ENCODE assay signal across 8 cellular contexts in genomic region chr3:23805881-23806321, GRCh38. TPM values are rescaled to one million over a fixed set of nuclear protein-coding genes. Genes with fewer than 3 reads are reported as not detected.
DNase-seq lines count a peak whose midpoint lies in the region; ATAC-seq and TF ChIP-seq lines count a peak whose summit lies in the region.

Gene UBE2E1 (plus strand): TSS chr3:23805955. CDS start chr3:23807270, 1,315 bp downstream.

- H3K27me3 ChIP-seq in PC-3 (ENCODE audit: low read length), result no peaks in the 10 kb centered on the region
- no peaks in the 10 kb centered on the region for H3K27me3 ChIP-seq in muscle layer of duodenum (ENCODE audit: low read depth, low read length)

- H3K36me3 Mint-ChIP-seq in activated T-cell treated with anti-CD3 and anti-CD28 coated beads, Interleukin-2, amount 50 U/mL, for 4 hours (ENCODE audit: insufficient read depth), result peaks cover 4% of the 10 kb centered on the region

- intact Hi-C loops in PC-3 (cut with micrococcal nuclease), result loop anchor here (5.0 kb wide), 6 partner anchors 61 to 689 kb away; partner anchors contain the start of gene UBE2E2

- peak; percentile 85 for DNase-seq in Ammon's horn (ENCODE audit: low spot score)
- DNase-seq in PC-3, result peak; percentile 61
- DNase-seq in activated T-cell treated with anti-CD3 and anti-CD28 coated beads, Interleukin-2, amount 50 U/mL, for 4 hours, result peak; percentile 63
- peak; percentile 63 for DNase-seq in stimulated activated naive CD4-positive, alpha-beta T cell treated with Interleukin-2 at 50 U/mL for 16 hours (lab: John Stamatoyannopoulos, UW)

- no TSS peak for BruUV-seq in PC-3 (replicated peaks; lab: Mats Ljungman, UMichigan)

- ATAC-seq in GM18907 (IDR thresholded peaks at IDR 0.05; ENCODE audit: unreplicated experiment) (peak; percentile 68), HG03139 (IDR thresholded peaks at IDR 0.05; ENCODE audit: unreplicated experiment) (peak; percentile 65), PC-3 (peak; percentile 35), esophagus mucosa (peak; percentile 76)
- ATAC-seq in activated T-cell treated with anti-CD3 and anti-CD28 coated beads, Interleukin-2, amount 50 U/mL, for 4 hours, result peak; percentile 69 to 71

- CTCF ChIA-PET in PC-3 (lab: Charles Lee), result no interaction called here

- peak within 1 kb of the TSS; percentile 91 for H3K9ac ChIP-seq in PC-3 (ENCODE audit: low read length)

- peak within 1 kb of the TSS; percentile 85 for H3K4me2 ChIP-seq in PC-3 (ENCODE audit: low read length)

- TF ChIP-seq CTCF in PC-3 (conservative IDR thresholded peaks at IDR 0.05; ENCODE audit: low read depth, low read length), result no peak

- H3K27ac ChIP-seq in PC-3 (ENCODE audit: low read length), result peak within 1 kb of the TSS; percentile 29
- H3K27ac ChIP-seq in muscle layer of duodenum (ENCODE audit: low read length), result peak within 1 kb of the TSS; percentile 42

- H3F3A ChIP-seq in PC-3 (ENCODE audit: low read length, unreplicated experiment), result no peaks in the 10 kb centered on the region

- H2AFZ ChIP-seq in PC-3 (ENCODE audit: low read length), result peak within 1 kb of the TSS; percentile 94

- peak within 1 kb of the TSS; percentile 92 for H3K4me3 Mint-ChIP-seq in activated T-cell treated with anti-CD3 and anti-CD28 coated beads, Interleukin-2, amount 50 U/mL, for 4 hours

- peaks cover 38% of the 10 kb centered on the region for H3K4me1 Mint-ChIP-seq in activated T-cell treated with anti-CD3 and anti-CD28 coated beads, Interleukin-2, amount 50 U/mL, for 4 hours (ENCODE audit: low read depth)

- H3K9me3 ChIP-seq in PC-3 (ENCODE audit: low read length), result no peaks in the 10 kb centered on the region
- no peaks in the 10 kb centered on the region for H3K9me3 ChIP-seq in muscle layer of duodenum (ENCODE audit: control insufficient read depth in 1 of 2, low read length in 2 of 2)

- POLR2A ChIA-PET in PC-3 (lab: Charles Lee; ENCODE audit: unreplicated experiment), result no interaction called here

- peaks cover 45% of the 10 kb centered on the region for H3K4me1 ChIP-seq in PC-3 (ENCODE audit: insufficient read depth, low read length)
- H3K4me1 ChIP-seq in muscle layer of duodenum (ENCODE audit: control insufficient read depth in 1 of 2, insufficient read depth in 2 of 2, low read length in 2 of 2), result peaks cover 6 to 14% of the 10 kb centered on the region in 2 donors

- H3K27me3 Mint-ChIP-seq in activated T-cell treated with anti-CD3 and anti-CD28 coated beads, Interleukin-2, amount 50 U/mL, for 4 hours (ENCODE audit: low read depth), result no peaks in the 10 kb centered on the region

- H3K9me2 ChIP-seq in PC-3 (replicated peaks; ENCODE audit: low read length), result no peaks in the 10 kb centered on the region

- H3K9me3 Mint-ChIP-seq in activated T-cell treated with anti-CD3 and anti-CD28 coated beads, Interleukin-2, amount 50 U/mL, for 4 hours, result no peaks in the 10 kb centered on the region

- H3K4me3 ChIP-seq in PC-3 (ENCODE audit: low read length), result peak within 1 kb of the TSS; percentile 90
- H3K4me3 ChIP-seq in muscle layer of duodenum (ENCODE audit: low read depth in 1 of 2, low read length in 2 of 2), result peak within 1 kb of the TSS; percentile 68 to 89

- peaks cover 47% of the 10 kb centered on the region for H3K79me2 ChIP-seq in PC-3 (ENCODE audit: low read length)

- no peaks in the 10 kb centered on the region for H3K36me3 ChIP-seq in PC-3 (ENCODE audit: low read depth, low read length)
- H3K36me3 ChIP-seq in muscle layer of duodenum (ENCODE audit: control insufficient read depth in 1 of 2, insufficient read depth in 2 of 2, low read length in 2 of 2), result no peaks in the 10 kb centered on the region

- H4K20me1 ChIP-seq in PC-3 (ENCODE audit: low read length), result peaks cover 10% of the 10 kb centered on the region

RNA-seq across cellular contexts. Expression of gene UBE2E1, which starts in this region (rescaled TPM):
- total RNA-seq in PC-3 (2014; rRNA removed) (90.1 and 117 TPM in 2 replicates), esophagus mucosa (96.6 TPM)
- 10 to 100 TPM; 52.9 to 56.3 (median 54.1) TPM for total RNA-seq in activated T-cell treated with anti-CD3 and anti-CD28 coated beads, Interleukin-2, amount 50 U/mL, for 4 hours

Comparison
In these comparisons a context has a peak if more than half of its experiments do, and no peak if none do; other contexts are left out.
1. Peak in every context shown above with its lines: DNase-seq, ATAC-seq, H3K4me3 ChIP-seq and H3K27ac ChIP-seq.